Comparison of ENCODE assay signal across 8 cellular contexts in the genomic region with DNA sequence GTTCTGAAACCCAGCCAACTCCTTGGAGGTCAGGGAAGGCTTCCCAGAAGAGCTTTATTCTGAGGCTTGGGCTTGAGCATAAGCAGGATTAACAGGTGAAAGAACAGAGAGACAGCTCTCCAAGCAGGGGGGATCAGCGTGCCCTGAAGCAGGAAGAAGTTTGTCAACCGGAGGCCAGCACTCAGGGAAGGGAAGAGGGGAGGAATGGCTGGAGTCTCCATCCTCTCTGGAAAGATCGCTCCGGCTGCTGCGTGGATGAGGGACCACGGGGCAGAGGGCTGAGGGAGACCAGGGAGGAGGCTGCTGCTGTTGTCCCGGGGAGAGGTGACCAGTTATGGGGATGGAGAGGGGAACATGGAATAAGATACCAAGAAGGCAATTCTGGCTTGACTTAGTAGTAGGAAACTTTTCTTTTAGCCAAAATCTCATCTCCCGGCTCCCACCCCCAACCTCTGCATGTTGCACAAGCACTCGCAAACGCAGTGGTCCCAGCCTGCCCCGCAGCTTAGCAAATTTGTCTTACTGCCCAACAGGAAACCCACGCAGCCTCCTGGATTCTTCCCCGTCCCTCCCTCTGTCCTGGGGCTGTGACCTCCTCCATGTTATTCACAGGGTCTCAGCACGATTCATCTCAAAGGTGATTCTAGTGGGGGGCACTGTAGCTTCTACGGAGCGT. TPM values are rescaled to one million over a fixed set of nuclear protein-coding genes. Genes with fewer than 3 reads are reported as not detected.
DNase-seq lines count a peak whose midpoint lies in the region; ATAC-seq, FAIRE-seq and TF ChIP-seq lines count a peak whose summit lies in the region.

No MANE protein-coding gene starts in this region.

- H3K27ac ChIP-seq in astrocyte (ENCODE audit: low read depth, low read length) (peak overlapping the region; percentile 3), transverse colon (peak overlapping the region in 3 of 4 donors; percentile 87 to 94 (median 92))

- peaks cover 37% of the 10 kb centered on the region for H3K4me1 ChIP-seq in astrocyte (ENCODE audit: insufficient read depth, low read length)
- peaks cover 8 to 51% (median 34%) of the 10 kb centered on the region in 4 donors for H3K4me1 ChIP-seq in transverse colon

- H3K9ac ChIP-seq in astrocyte (ENCODE audit: low read length), result peak overlapping the region; percentile 78

- peaks cover 39% of the 10 kb centered on the region for H3K4me1 Mint-ChIP-seq in activated naive CD4-positive, alpha-beta T cell treated with anti-CD3 and anti-CD28 coated beads for 36 hours (ENCODE audit: low read depth)
- H3K4me1 Mint-ChIP-seq in astrocyte (ENCODE audit: low read depth, unreplicated experiment) (peaks cover 34% of the 10 kb centered on the region), memory B cell (peaks cover 39% of the 10 kb centered on the region)

- no peak for TF ChIP-seq POLR2A in transverse colon (IDR thresholded peaks at IDR 0.05)

- H3K4me3 ChIP-seq in astrocyte (ENCODE audit: insufficient read depth, low read depth, low read length), result peak overlapping the region; percentile 40
- peak overlapping the region in 3 of 4 donors; percentile 59 to 76 (median 71) for H3K4me3 ChIP-seq in transverse colon

- no peak for TF ChIP-seq EP300 in transverse colon (IDR thresholded peaks at IDR 0.05; ENCODE audit: low read depth)

- H2AFZ ChIP-seq in astrocyte (ENCODE audit: low read depth, low read length), result peak overlapping the region; percentile 67

- CTCF ChIA-PET in activated naive CD4-positive, alpha-beta T cell treated with anti-CD3 and anti-CD28 coated beads for 36 hours (lab: Charles Lee), result interaction anchor here (0.5 to 2.3 kb wide), 5 partner anchors 26 to 240 kb away, joined by 3 to 6 read pairs (median 4); a partner anchor contains a TSS

- H3K4me3 Mint-ChIP-seq in activated naive CD4-positive, alpha-beta T cell treated with anti-CD3 and anti-CD28 coated beads for 36 hours, result peak overlapping the region; percentile 86
- H3K4me3 Mint-ChIP-seq in astrocyte (ENCODE audit: unreplicated experiment), result peak overlapping the region; percentile 82
- H3K4me3 Mint-ChIP-seq in memory B cell, result peak overlapping the region; percentile 89

- no peaks in the 10 kb centered on the region for H3K27me3 Mint-ChIP-seq in activated naive CD4-positive, alpha-beta T cell treated with anti-CD3 and anti-CD28 coated beads for 36 hours (ENCODE audit: low read depth)
- H3K27me3 Mint-ChIP-seq in astrocyte (ENCODE audit: low read depth, unreplicated experiment) (no peaks in the 10 kb centered on the region), memory B cell (peaks cover 2% of the 10 kb centered on the region)

- FAIRE-seq in astrocyte (lab: Jason Lieb, UNC), result no peak

- H3K27me3 ChIP-seq in astrocyte (ENCODE audit: insufficient read depth, low read length) (no peaks in the 10 kb centered on the region), transverse colon (no peaks in the 10 kb centered on the region)

- H3K27ac Mint-ChIP-seq in activated naive CD4-positive, alpha-beta T cell treated with anti-CD3 and anti-CD28 coated beads for 36 hours, result no peak overlapping the region
- H3K27ac Mint-ChIP-seq in astrocyte (ENCODE audit: unreplicated experiment) (peak overlapping the region; percentile 78), memory B cell (peak overlapping the region; percentile 85)

- DNase-seq in activated naive CD4-positive, alpha-beta T cell treated with anti-CD3 and anti-CD28 coated beads for 36 hours, result peak; percentile 13
- DNase-seq in activated naive CD4-positive, alpha-beta T cell (lab: John Stamatoyannopoulos, UW), result no peak
- DNase-seq in astrocyte (ENCODE audit: low read depth) (no peak), memory B cell (ENCODE audit: low spot score in 2 of 2) (no peak), transverse colon (no peak)

- peak overlapping the region; percentile 78 for H3K4me2 ChIP-seq in astrocyte (ENCODE audit: low read length)

- H3K36me3 Mint-ChIP-seq in activated naive CD4-positive, alpha-beta T cell treated with anti-CD3 and anti-CD28 coated beads for 36 hours (ENCODE audit: low read depth), result peaks cover 5% of the 10 kb centered on the region
- peaks cover 3% of the 10 kb centered on the region for H3K36me3 Mint-ChIP-seq in astrocyte (ENCODE audit: low read depth, unreplicated experiment)
- no peaks in the 10 kb centered on the region for H3K36me3 Mint-ChIP-seq in memory B cell

- no peaks in the 10 kb centered on the region for H3K36me3 ChIP-seq in astrocyte (ENCODE audit: insufficient read depth, low read length)
- no peaks in the 10 kb centered on the region for H3K36me3 ChIP-seq in transverse colon

- H3K9me3 ChIP-seq in astrocyte (ENCODE audit: insufficient read depth, low read depth, low read length) (peaks cover 2% of the 10 kb centered on the region), transverse colon (no peaks in the 10 kb centered on the region)

- H3K79me2 ChIP-seq in astrocyte (ENCODE audit: insufficient read depth, low read length), result peaks cover 38% of the 10 kb centered on the region

- intact Hi-C loops in activated naive CD4-positive, alpha-beta T cell treated with anti-CD3 and anti-CD28 coated beads for 36 hours (cut with micrococcal nuclease), result loop anchor here (1.0 to 10.0 kb wide), 3 partner anchors 195 to 1094 kb away; a partner anchor contains a TSS
- intact Hi-C loops in transverse colon (cut with DNase I; ENCODE audit: low total_unique reads), result loop anchor here (5.0 to 10.0 kb wide), 3 partner anchors 54 to 299 kb away; a partner anchor contains a TSS

- 21 to 25% methylated on average over 12 to 16 of the region's 16 CpGs for WGBS in transverse colon (ENCODE audit: low coverage in 1 of 2), 2 donors

- no peak for ATAC-seq in memory B cell (ENCODE audit: low read depth)
- ATAC-seq in HG03439 (IDR thresholded peaks at IDR 0.05; ENCODE audit: unreplicated experiment), result no peak
- no peak for ATAC-seq in GM18873 (IDR thresholded peaks at IDR 0.05; ENCODE audit: low FRiP score, unreplicated experiment)
- ATAC-seq in activated CD4-positive, CD25-positive, alpha-beta regulatory T cell treated with anti-CD3 and anti-CD28 coated beads, Interleukin-2, amount 50 U/mL, for 24 hours, result no peak

- in situ Hi-C loops in transverse colon (cut with MboI; ENCODE audit: low pct_ligation_motif_present in 1 of 4, low pct_unique_long_range_greater_than_20kb in 1 of 4, low sequenced_read_pairs in 3 of 4), result no loop called here

- H3K9me3 Mint-ChIP-seq in activated naive CD4-positive, alpha-beta T cell treated with anti-CD3 and anti-CD28 coated beads for 36 hours, result peaks cover 6% of the 10 kb centered on the region
- H3K9me3 Mint-ChIP-seq in astrocyte (ENCODE audit: unreplicated experiment), result peaks cover 6% of the 10 kb centered on the region
- H3K9me3 Mint-ChIP-seq in memory B cell, result peaks cover 2% of the 10 kb centered on the region

- no peaks in the 10 kb centered on the region for H4K20me1 ChIP-seq in astrocyte (ENCODE audit: insufficient read depth, low read length)

- TF ChIP-seq CTCF in astrocyte (IDR thresholded peaks at IDR 0.05; ENCODE audit: insufficient read depth, low read depth, low read length), result no peak
- TF ChIP-seq CTCF in transverse colon (IDR thresholded peaks at IDR 0.05), result no peak

RNA-seq across cellular contexts. Expression of a gene that starts 1.2 kb away (rescaled TPM):
- total RNA-seq in activated naive CD4-positive, alpha-beta T cell treated with anti-CD3 and anti-CD28 coated beads for 36 hours, result 10 to 100 TPM in 1 of 2 experiments, 1 to 10 TPM in 1; 8.7 to 11.1 TPM
- total RNA-seq in astrocyte (64.6 and 75.9 TPM in 2 replicates), transverse colon (10 to 100 TPM; 15.0 to 39.0 (median 18.9) TPM)

RNA-seq across cellular contexts. Expression of a gene that starts 21.4 kb away (rescaled TPM):
- total RNA-seq in activated naive CD4-positive, alpha-beta T cell treated with anti-CD3 and anti-CD28 coated beads for 36 hours, result not detected
- not detected in 2 replicates for total RNA-seq in astrocyte
- total RNA-seq in transverse colon, result 1 to 10 TPM in 3 of 4 donors, not detected in 1; 3.7 to 7.1 (median 4.4) TPM
